8 cellular contexts compared by ENCODE assay signal in genomic region chr2:161414385-161415040, GRCh38. TPM values are rescaled to one million over a fixed set of nuclear protein-coding genes. Genes with fewer than 3 reads are reported as not detected.
DNase-seq lines count a peak whose midpoint lies in the region; ATAC-seq and TF ChIP-seq lines count a peak whose summit lies in the region.

No MANE protein-coding gene starts in this region.

- H3K9me3 Mint-ChIP-seq in activated CD4-positive, alpha-beta T cell treated with anti-CD3 and anti-CD28 coated beads, Interleukin-2, amount 10 ng/mL, durations not matched to agents 7 days and 5 days = no peaks in the 10 kb centered on the region
- H3K9me3 Mint-ChIP-seq in MCF 10A (ENCODE audit: unreplicated experiment) = no peaks in the 10 kb centered on the region
- no peaks in the 10 kb centered on the region for H3K9me3 Mint-ChIP-seq in stimulated activated naive CD8-positive, alpha-beta T cell treated with anti-CD3 and anti-CD28 coated beads, Interleukin-15, amount 100 ng/mL, for 72 hours

- BruUV-seq in MCF 10A (replicated peaks; lab: Mats Ljungman, UMichigan) = no TSS peak

- intact Hi-C loops in MCF 10A (cut with micrococcal nuclease) = no loop called here

- H3K36me3 Mint-ChIP-seq in activated CD4-positive, alpha-beta T cell treated with anti-CD3 and anti-CD28 coated beads, Interleukin-2, amount 10 ng/mL, durations not matched to agents 7 days and 5 days (ENCODE audit: low read depth) = peaks cover 18% of the 10 kb centered on the region
- H3K36me3 Mint-ChIP-seq in MCF 10A (ENCODE audit: insufficient read depth, unreplicated experiment) = peaks cover 16% of the 10 kb centered on the region

- H3K4me3 ChIP-seq in HFF-Myc (replicated peaks; ENCODE audit: low read depth, low read length) = peak overlapping the region; percentile 39

- no peak for DNase-seq in activated CD4-positive, alpha-beta T cell treated with anti-CD3 and anti-CD28 coated beads, Interleukin-2, amount 10 ng/mL, durations not matched to agents 7 days and 5 days
- DNase-seq in activated CD4-positive, alpha-beta T cell treated with anti-CD3 and anti-CD28 coated beads for 4 hours = no peak
- no peak for DNase-seq in HFF-Myc (ENCODE audit: extremely low read depth, low read depth)
- peak; percentile 86 for DNase-seq in NCI-H748 (lab: John Stamatoyannopoulos, UW; ENCODE audit: unreplicated experiment)
- no peak for DNase-seq in MCF 10A (ENCODE audit: unreplicated experiment)
- DNase-seq in kidney tubule cell (ENCODE audit: low spot score) = peak; percentile 53
- peak; percentile 23 to 34 for DNase-seq in stimulated activated naive CD8-positive, alpha-beta T cell treated with anti-CD3 and anti-CD28 coated beads, Interleukin-15, amount 100 ng/mL, for 72 hours
- DNase-seq in NK-92 treated with Interleukin-12 subunit alpha and Interleukin-12 subunit beta, amount 100 ng/mL, for 24 hours (lab: John Stamatoyannopoulos, UW) = no peak

- ATAC-seq in stimulated activated naive CD8-positive, alpha-beta T cell treated with anti-CD3 and anti-CD28 coated beads, Interleukin-15, amount 100 ng/mL, for 72 hours = peak; percentile 68

- H3K4me3 Mint-ChIP-seq in activated CD4-positive, alpha-beta T cell treated with anti-CD3 and anti-CD28 coated beads, Interleukin-2, amount 10 ng/mL, durations not matched to agents 7 days and 5 days = peak overlapping the region; percentile 55
- H3K4me3 Mint-ChIP-seq in MCF 10A (ENCODE audit: unreplicated experiment) = peak overlapping the region; percentile 17
- peak overlapping the region; percentile 66 to 76 for H3K4me3 Mint-ChIP-seq in stimulated activated naive CD8-positive, alpha-beta T cell treated with anti-CD3 and anti-CD28 coated beads, Interleukin-15, amount 100 ng/mL, for 72 hours

- CTCF ChIA-PET in activated CD4-positive, alpha-beta T cell treated with anti-CD3 and anti-CD28 coated beads, Interleukin-2, amount 10 ng/mL, durations not matched to agents 7 days and 5 days (lab: Charles Lee) = interaction anchor here (0.7 to 1.8 kb wide), 3 partner anchors 14 to 207 kb away, joined by 3 to 4 read pairs (median 3); no protein-coding TSS in a partner anchor
- CTCF ChIA-PET in MCF 10A (lab: Yijun Ruan, JAX) = interaction anchor here (0.7 to 1.4 kb wide), 3 partner anchors 26 to 164 kb away, joined by 3 to 4 read pairs (median 3); no protein-coding TSS in a partner anchor

- H3K4me1 Mint-ChIP-seq in activated CD4-positive, alpha-beta T cell treated with anti-CD3 and anti-CD28 coated beads, Interleukin-2, amount 10 ng/mL, durations not matched to agents 7 days and 5 days = peaks cover 44% of the 10 kb centered on the region
- peaks cover 14% of the 10 kb centered on the region for H3K4me1 Mint-ChIP-seq in MCF 10A (ENCODE audit: insufficient read depth, unreplicated experiment)
- peaks cover 60% of the 10 kb centered on the region for H3K4me1 Mint-ChIP-seq in stimulated activated naive CD8-positive, alpha-beta T cell treated with anti-CD3 and anti-CD28 coated beads, Interleukin-15, amount 100 ng/mL, for 72 hours

- POLR2A ChIA-PET in activated CD4-positive, alpha-beta T cell treated with anti-CD3 and anti-CD28 coated beads, Interleukin-2, amount 10 ng/mL, durations not matched to agents 7 days and 5 days (lab: Charles Lee) = no interaction called here
- POLR2A ChIA-PET in MCF 10A (lab: Yijun Ruan, JAX) = interaction anchor here (0.6 to 1.3 kb wide), 3 partner anchors 9 to 106 kb away, joined by 3 to 6 read pairs (median 5); partner anchors contain the start of gene PSMD14

- TF ChIP-seq CTCF in HFF-Myc (IDR thresholded peaks at IDR 0.05; ENCODE audit: low read depth, low read length, missing control alignments) (no peak), MCF 10A (IDR thresholded peaks at IDR 0.05; ENCODE audit: unreplicated experiment) (no peak)

- no peak overlapping the region for H3K27ac Mint-ChIP-seq in activated CD4-positive, alpha-beta T cell treated with anti-CD3 and anti-CD28 coated beads, Interleukin-2, amount 10 ng/mL, durations not matched to agents 7 days and 5 days
- no peak overlapping the region for H3K27ac Mint-ChIP-seq in MCF 10A (ENCODE audit: low read depth, unreplicated experiment)
- no peak overlapping the region for H3K27ac Mint-ChIP-seq in stimulated activated naive CD8-positive, alpha-beta T cell treated with anti-CD3 and anti-CD28 coated beads, Interleukin-15, amount 100 ng/mL, for 72 hours

- H3K27me3 Mint-ChIP-seq in activated CD4-positive, alpha-beta T cell treated with anti-CD3 and anti-CD28 coated beads, Interleukin-2, amount 10 ng/mL, durations not matched to agents 7 days and 5 days = peaks cover 58% of the 10 kb centered on the region
- peaks cover 41% of the 10 kb centered on the region for H3K27me3 Mint-ChIP-seq in MCF 10A (ENCODE audit: insufficient read depth, unreplicated experiment)
- H3K27me3 Mint-ChIP-seq in stimulated activated naive CD8-positive, alpha-beta T cell treated with anti-CD3 and anti-CD28 coated beads, Interleukin-15, amount 100 ng/mL, for 72 hours = peaks cover 67% of the 10 kb centered on the region

RNA-seq across cellular contexts. Expression of gene TBR1, which starts 1.6 kb away (rescaled TPM):
- not detected for total RNA-seq in activated CD4-positive, alpha-beta T cell treated with anti-CD3 and anti-CD28 coated beads, Interleukin-2, amount 10 ng/mL, durations not matched to agents 7 days and 5 days
- total RNA-seq in MCF 10A (2022) = 0.12 and 0.26 TPM in 2 replicates

Comparison
In these comparisons a context has a peak if more than half of its experiments do, and no peak if none do; other contexts are left out.
1. DNase-seq: peak in NCI-H748 (single experiment), kidney tubule cell (single experiment) and stimulated activated naive CD8-positive, alpha-beta T cell treated with anti-CD3 and anti-CD28 coated beads, Interleukin-15, amount 100 ng/mL, for 72 hours (2 of 2); none in activated CD4-positive, alpha-beta T cell treated with anti-CD3 and anti-CD28 coated beads, Interleukin-2, amount 10 ng/mL, durations not matched to agents 7 days and 5 days (single experiment), activated CD4-positive, alpha-beta T cell treated with anti-CD3 and anti-CD28 coated beads for 4 hours (0 of 2), HFF-Myc (single experiment), MCF 10A (single experiment) and NK-92 treated with Interleukin-12 subunit alpha and Interleukin-12 subunit beta, amount 100 ng/mL, for 24 hours (single experiment).
2. H3K4me3 Mint-ChIP-seq: peak in every context shown above with its lines; median percentile 71 in stimulated activated naive CD8-positive, alpha-beta T cell treated with anti-CD3 and anti-CD28 coated beads, Interleukin-15, amount 100 ng/mL, for 72 hours; 55 in activated CD4-positive, alpha-beta T cell treated with anti-CD3 and anti-CD28 coated beads, Interleukin-2, amount 10 ng/mL, durations not matched to agents 7 days and 5 days; 17 in MCF 10A.